ENCODE assay signal across 1 cellular context in genomic region chr19:48258350-48258749, GRCh38.
TF ChIP-seq lines count a peak whose summit lies in the region.

No MANE protein-coding gene starts in this region.

TF ChIP-seq in GM23338, 12 proteins besides CTCF, POLR2A, EP300 and RAD21 (continued from another document):
- no peak for TF ChIP-seq ZNF462 (CRISPR knock-in tag; IDR thresholded peaks at IDR 0.05)
- no peak for TF ChIP-seq ZNF331 (CRISPR knock-in tag; IDR thresholded peaks at IDR 0.05; ENCODE audit: low read depth)
- no peak for TF ChIP-seq ETS1 (IDR thresholded peaks at IDR 0.05)
